ENCODE assay signal across 13 cellular contexts in genomic region chr11:2593393-2593950, GRCh38.
DNase-seq lines count a peak whose midpoint lies in the region; FAIRE-seq and TF ChIP-seq lines count a peak whose summit lies in the region.
"Had no signal": no experiment of that assay in that cellular context is flagged by ENCODE, and none has a peak within 500 bp of the region (broad histone marks: within the 10 kb centered on the region; RNA-seq: fewer than 3 reads in every experiment).

No MANE protein-coding gene starts in this region.

- H4K5ac ChIP-seq in H1 (ENCODE audit: insufficient read length, low read depth, low read length) = no peak overlapping the region

- no peak overlapping the region for H3K4me3 ChIP-seq in H1 (ENCODE audit: extremely low read depth in 1 of 4, insufficient read depth in 2 of 4, low read depth in 3 of 4, low read length in 4 of 4)
- H3K4me3 ChIP-seq in osteoblast (ENCODE audit: insufficient read depth, low read length) = no peak overlapping the region

- no peak for TF ChIP-seq POLR2A in H1 (IDR thresholded peaks at IDR 0.05; ENCODE audit: control extremely low read depth in 1 of 2, low read depth in 2 of 2, low read length in 2 of 2)

- no peaks in the 10 kb centered on the region for H3K23me2 ChIP-seq in H1 (ENCODE audit: low read depth, low read length)

- no peak overlapping the region for H3K14ac ChIP-seq in H1 (ENCODE audit: insufficient read length)

- H3K36me3 ChIP-seq in H1 (ENCODE audit: control insufficient read depth in 2 of 4, insufficient read depth in 4 of 4, low read length in 3 of 4) = peaks cover 0 to under 1% (median 0%) of the 10 kb centered on the region in 4 experiments; a peak in 1 of 8 replicates
- H3K36me3 ChIP-seq in osteoblast (ENCODE audit: insufficient read depth, low read length) = no peaks in the 10 kb centered on the region

- DNase-seq in Ammon's horn (ENCODE audit: low spot score) (peak; percentile 1), GM13976 (ENCODE audit: low spot score) (peak; percentile 14), H1 (ENCODE audit: low read depth in 1 of 2, low spot score in 2 of 2) (no peak), osteoblast (ENCODE audit: insufficient read length, low spot score, missing footprints) (peak; percentile 21), ureter (ENCODE audit: low spot score) (no peak), NCI-H1105 (lab: John Stamatoyannopoulos, UW) (no peak)
- no peak for DNase-seq in activated CD8-positive, alpha-beta memory T cell treated with anti-CD3 and anti-CD28 coated beads, Interleukin-2, amount 50 U/mL, for 48 hours
- DNase-seq: NCI-H1048, NCI-H146, NCI-H2081 treated with DMSO at 0.1 percent for 48 hours, NCI-H510A, NCI-H82 had no signal

- peaks cover 29 to 81% (median 76%) of the 10 kb centered on the region in 4 experiments for H3K27me3 ChIP-seq in H1 (replicated peaks in 1 of 4; ENCODE audit: control insufficient read depth in 3 of 4, extremely low read depth in 1 of 4, insufficient read depth in 3 of 4, low read length in 3 of 4)
- H3K27me3 ChIP-seq in osteoblast (ENCODE audit: insufficient read depth, low read length) = peaks cover 3% of the 10 kb centered on the region

- peaks cover 0 to 7% of the 10 kb centered on the region in 2 experiments for H4K20me1 ChIP-seq in H1 (replicated peaks in 1 of 2; ENCODE audit: control insufficient read depth in 1 of 2, insufficient read depth in 2 of 2, low read length in 2 of 2)
- H4K20me1 ChIP-seq in osteoblast (ENCODE audit: insufficient read depth, low read length) = no peaks in the 10 kb centered on the region

- 92% methylated on average over 15 of the region's 15 CpGs; no CpG with 5 or more reads in 1 of the 2 experiments for WGBS in H1 (ENCODE audit: extremely low coverage in 1 of 2, insufficient coverage in 1 of 2, insufficient read length in 1 of 2, insufficient replicate concordance in 2 of 2, low coverage in 1 of 2, low lambda C conversion rate in 2 of 2, missing lambda C conversion rate in 1 of 2), 2 experiments

- H2BK20ac ChIP-seq in H1 (ENCODE audit: low read length) = no peak overlapping the region

- H3K4me2 ChIP-seq in H1 (ENCODE audit: insufficient read depth in 1 of 2, low read depth in 2 of 2, low read length in 2 of 2) = no peak overlapping the region
- no peak overlapping the region for H3K4me2 ChIP-seq in osteoblast (ENCODE audit: insufficient read depth, low read length)
- H3K4me2 ChIP-seq: KMS-11 had no signal

- H2BK120ac ChIP-seq in H1 (replicated peaks; ENCODE audit: low read depth, low read length) = no peak overlapping the region

- H3K9ac ChIP-seq in H1 (replicated peaks in 1 of 4; ENCODE audit: extremely low read depth in 1 of 4, low read depth in 3 of 4, low read length in 3 of 4) = no peak overlapping the region
- H3K9ac ChIP-seq: KMS-11 had no signal

- H3K9me3 ChIP-seq in H1 (ENCODE audit: insufficient read depth in 2 of 2, low read depth in 1 of 2, low read length in 1 of 2) (peaks cover 6 to 18% of the 10 kb centered on the region in 2 experiments; a peak in 3 of 4 replicates), osteoblast (ENCODE audit: low read depth, low read length) (peaks cover 4% of the 10 kb centered on the region)

- H2BK12ac ChIP-seq in H1 (ENCODE audit: low read depth, low read length) = no peak overlapping the region

- H2AFZ ChIP-seq in H1 (ENCODE audit: low read length) (no peak overlapping the region), osteoblast (ENCODE audit: low read length) (no peak overlapping the region)

- H2BK15ac ChIP-seq in H1 (ENCODE audit: low read length) = no peak overlapping the region

- H3K18ac ChIP-seq in H1 (ENCODE audit: extremely low read depth, low read length) = no peak overlapping the region; the same call in 1 of the 2 replicates

- no peaks in the 10 kb centered on the region for H3K79me1 ChIP-seq in H1 (ENCODE audit: low read depth, low read length)

- H3K4me1 ChIP-seq in H1 (replicated peaks in 1 of 4; ENCODE audit: control insufficient read depth in 3 of 4, insufficient read depth in 4 of 4, low read length in 3 of 4) (no peaks in the 10 kb centered on the region), osteoblast (ENCODE audit: insufficient read depth, low read length) (no peaks in the 10 kb centered on the region)

- POLR2A ChIA-PET in H1 (lab: Charles Lee; ENCODE audit: partially characterized antibody) = no interaction called here

- TF ChIP-seq CTCF in GM13976 (IDR thresholded peaks at IDR 0.05; ENCODE audit: borderline replicate concordance, control extremely low read depth, extremely low read depth, insufficient read depth, missing control alignments) (no peak), H1 (IDR thresholded peaks at IDR 0.05; ENCODE audit: control extremely low read depth in 1 of 3, insufficient read depth in 1 of 3, low read depth in 1 of 3, low read length in 3 of 3) (no peak), osteoblast (IDR thresholded peaks at IDR 0.05; ENCODE audit: extremely low read depth, low read depth, low read length) (no peak)

- no peak for FAIRE-seq in H1 (lab: Jason Lieb, UNC)

- no peak overlapping the region for H3K56ac ChIP-seq in H1 (replicated peaks; ENCODE audit: insufficient read length, low read depth, low read length)

- no peak overlapping the region; the same call in 1 of the 2 replicates for H4K8ac ChIP-seq in H1 (ENCODE audit: extremely low read depth, insufficient read depth, low read length)

- TF ChIP-seq RAD21 in H1 (IDR thresholded peaks at IDR 0.05 in 1 of 2, conservative IDR thresholded peaks at IDR 0.05 in 1 of 2; ENCODE audit: low read depth in 2 of 2, low read length in 2 of 2) = no peak

- no peak overlapping the region for H2BK5ac ChIP-seq in H1 (ENCODE audit: low read depth, low read length)

- TF ChIP-seq EP300 in H1 (IDR thresholded peaks at IDR 0.05; ENCODE audit: borderline replicate concordance in 1 of 2, low read depth in 2 of 2, low read length in 2 of 2) = no peak

- CTCF ChIA-PET in H1 (lab: Charles Lee; ENCODE audit: partially characterized antibody) = no interaction called here

- H2AK5ac ChIP-seq in H1 (ENCODE audit: low read depth, low read length) = no peak overlapping the region

- H3K4ac ChIP-seq in H1 (replicated peaks; ENCODE audit: insufficient read length, low read depth, low read length) = no peak overlapping the region

- no peaks in the 10 kb centered on the region for H3K79me2 ChIP-seq in H1 (ENCODE audit: control insufficient read depth in 1 of 2, insufficient read depth in 2 of 2, low read length in 2 of 2)
- no peaks in the 10 kb centered on the region for H3K79me2 ChIP-seq in osteoblast (ENCODE audit: insufficient read depth, low read length)

- H3K23ac ChIP-seq in H1 (ENCODE audit: insufficient read length) = no peak overlapping the region

- in situ Hi-C loops in GM13976 (cut with MboI; ENCODE audit: low sequenced_read_pairs, unreplicated experiment) = no loop called here

- H3K27ac ChIP-seq in H1 (ENCODE audit: low read depth, low read length) (no peak overlapping the region), osteoblast (ENCODE audit: low read depth, low read length) (no peak overlapping the region)
- H3K27ac ChIP-seq: KMS-11 had no signal

- peak overlapping the region; percentile 40 for H4K91ac ChIP-seq in H1 (replicated peaks; ENCODE audit: insufficient read length, low read length)

TF ChIP-seq in H1, 55 proteins besides CTCF, POLR2A, EP300 and RAD21:
- TF ChIP-seq RBBP5 (IDR thresholded peaks at IDR 0.05; ENCODE audit: borderline replicate concordance, low read depth, low read length) (no peak), CBX8 (IDR thresholded peaks at IDR 0.05; ENCODE audit: borderline replicate concordance, low read depth, low read length) (no peak), SUZ12 (IDR thresholded peaks at IDR 0.05; ENCODE audit: low read length) (0 out of 2 replicates have a peak, but pooled peaks have one; percentile 17)

Comparison
In these comparisons a context has a peak if more than half of its experiments do, and no peak if none do; other contexts are left out.
1. DNase-seq: peak in Ammon's horn (single experiment), GM13976 (single experiment) and osteoblast (single experiment); none in H1 (0 of 2), ureter (single experiment), NCI-H1105 (single experiment) and activated CD8-positive, alpha-beta memory T cell treated with anti-CD3 and anti-CD28 coated beads, Interleukin-2, amount 50 U/mL, for 48 hours (single experiment).